ENCODE assay signal across 16 cellular contexts in genomic region chr6:51432481-51432880, GRCh38.
DNase-seq lines count a peak whose midpoint lies in the region; TF ChIP-seq lines count a peak whose summit lies in the region.
"Had no signal": no experiment of that assay in that cellular context is flagged by ENCODE, and none has a peak within 500 bp of the region (broad histone marks: within the 10 kb centered on the region; RNA-seq: fewer than 3 reads in every experiment).

No MANE protein-coding gene starts in this region.

- CTCF ChIA-PET in mammary epithelial cell (lab: Charles Lee; ENCODE audit: low non-redundant PET): no interaction called here
- CTCF ChIA-PET in Caco-2 (lab: Charles Lee): no interaction called here

- H3K27ac ChIP-seq in mammary epithelial cell (ENCODE audit: insufficient read depth, low read depth, low read length) (no peak overlapping the region), ascending aorta (no peak overlapping the region)
- H3K27ac ChIP-seq: C4-2B had no signal

- H3K9ac ChIP-seq in mammary epithelial cell (ENCODE audit: insufficient read depth, low read length): no peak overlapping the region

- no peak overlapping the region for H3K27ac Mint-ChIP-seq in Caco-2 (ENCODE audit: unreplicated experiment)
- H3K27ac Mint-ChIP-seq: CD4-positive, alpha-beta memory T cell; HFFc6; IgD-negative memory B cell had no signal

- H4K20me1 ChIP-seq in mammary epithelial cell (ENCODE audit: insufficient read depth, low read length): no peaks in the 10 kb centered on the region

- no peaks in the 10 kb centered on the region for H3K4me1 Mint-ChIP-seq in Caco-2 (ENCODE audit: low read depth, unreplicated experiment)
- H3K4me1 Mint-ChIP-seq: CD4-positive, alpha-beta memory T cell; IgD-negative memory B cell had no signal

- intact Hi-C loops in mammary epithelial cell (cut with micrococcal nuclease) (no loop called here), Caco-2 (cut with micrococcal nuclease; ENCODE audit: unreplicated experiment) (no loop called here), ascending aorta (cut with DNase I) (no loop called here)

- H3K36me3 Mint-ChIP-seq in Caco-2 (ENCODE audit: insufficient read depth, unreplicated experiment): no peaks in the 10 kb centered on the region
- H3K36me3 Mint-ChIP-seq: CD4-positive, alpha-beta memory T cell; IgD-negative memory B cell had no signal

- TF ChIP-seq CTCF in mammary epithelial cell (conservative IDR thresholded peaks at IDR 0.05 in 1 of 2, IDR thresholded peaks at IDR 0.05 in 1 of 2; ENCODE audit: extremely low read depth in 1 of 2, insufficient read depth in 1 of 2, low read depth in 1 of 2, low read length in 2 of 2): no peak
- no peak for TF ChIP-seq CTCF in Caco-2 (IDR thresholded peaks at IDR 0.05; ENCODE audit: insufficient read depth in 1 of 2, low read depth in 1 of 2, low read length in 1 of 2, severe bottlenecking in 1 of 2, unreplicated experiment in 1 of 2)
- no peak for TF ChIP-seq CTCF in ascending aorta (IDR thresholded peaks at IDR 0.05)

- peaks cover 2% of the 10 kb centered on the region for H3K27me3 Mint-ChIP-seq in Caco-2 (ENCODE audit: insufficient read depth, unreplicated experiment)
- H3K27me3 Mint-ChIP-seq: CD4-positive, alpha-beta memory T cell; IgD-negative memory B cell had no signal

- in situ Hi-C loops in mammary epithelial cell (cut with MboI; ENCODE audit: low sequenced_read_pairs in 2 of 2): no loop called here

- BruUV-seq in mammary epithelial cell (replicated peaks; lab: Mats Ljungman, UMichigan) (no TSS peak), Caco-2 (replicated peaks; lab: Mats Ljungman, UMichigan) (no TSS peak)

- DNase-seq in COLO829 (ENCODE audit: low spot score): peak; percentile 66
- peak; percentile 20 for DNase-seq in M059J (ENCODE audit: low read depth)
- peak; percentile 23 for DNase-seq in mammary epithelial cell
- DNase-seq in iris pigment epithelial cell (ENCODE audit: low read depth): peak; percentile 21
- no peak for DNase-seq in Caco-2
- DNase-seq in ascending aorta (ENCODE audit: low spot score in 2 of 2): no peak
- DNase-seq in GM03348 (ENCODE audit: low spot score): no peak
- DNase-seq: BE2C; CD4-positive, alpha-beta memory T cell; COR-L47; DND-41; GF-D8; HCEC 1CT; HFFc6 had no signal

- no peaks in the 10 kb centered on the region for H3K9me3 ChIP-seq in mammary epithelial cell (replicated peaks; ENCODE audit: insufficient read depth, low read length)
- no peaks in the 10 kb centered on the region for H3K9me3 ChIP-seq in Caco-2
- no peaks in the 10 kb centered on the region for H3K9me3 ChIP-seq in ascending aorta
- H3K9me3 ChIP-seq: BE2C had no signal

- H3K4me1 ChIP-seq in mammary epithelial cell (ENCODE audit: insufficient read depth, low read length): no peaks in the 10 kb centered on the region
- no peaks in the 10 kb centered on the region for H3K4me1 ChIP-seq in Caco-2
- H3K4me1 ChIP-seq in ascending aorta: no peaks in the 10 kb centered on the region
- H3K4me1 ChIP-seq: BE2C had no signal

- no peaks in the 10 kb centered on the region for H3K36me3 ChIP-seq in mammary epithelial cell (ENCODE audit: insufficient read depth, low read length)
- H3K36me3 ChIP-seq in Caco-2 (ENCODE audit: control insufficient read depth, insufficient read depth, low read length): no peaks in the 10 kb centered on the region
- no peaks in the 10 kb centered on the region for H3K36me3 ChIP-seq in ascending aorta
- H3K36me3 ChIP-seq: BE2C had no signal

- dilution Hi-C loops in mammary epithelial cell (cut with HindIII; ENCODE audit: low sequenced_read_pairs): no loop called here

- H3K4me3 ChIP-seq in mammary epithelial cell (replicated peaks in 1 of 3; ENCODE audit: insufficient read depth in 1 of 3, low read depth in 2 of 3, low read length in 3 of 3) (no peak overlapping the region), Caco-2 (ENCODE audit: low read depth, low read length) (no peak overlapping the region), ascending aorta (no peak overlapping the region)

- POLR2A ChIA-PET in Caco-2 (lab: Charles Lee): no interaction called here

- no peak overlapping the region for H2AFZ ChIP-seq in mammary epithelial cell (ENCODE audit: low read depth, low read length)

- H3K27me3 ChIP-seq in mammary epithelial cell (ENCODE audit: insufficient read depth, low read length) (no peaks in the 10 kb centered on the region), Caco-2 (replicated peaks; ENCODE audit: control insufficient read depth, insufficient read depth, low read length) (no peaks in the 10 kb centered on the region; the same call in 1 of the 2 replicates), ascending aorta (no peaks in the 10 kb centered on the region)
- H3K27me3 ChIP-seq: BE2C had no signal

- H3K79me2 ChIP-seq in mammary epithelial cell (ENCODE audit: insufficient read depth, low read length): no peaks in the 10 kb centered on the region

- no peaks in the 10 kb centered on the region for H3K9me3 Mint-ChIP-seq in Caco-2 (ENCODE audit: unreplicated experiment)

- H3K4me3 Mint-ChIP-seq in Caco-2 (ENCODE audit: unreplicated experiment): no peak overlapping the region
- H3K4me3 Mint-ChIP-seq: CD4-positive, alpha-beta memory T cell; HFFc6; IgD-negative memory B cell had no signal

- 35% methylated on average over 3 of the region's 3 CpGs for WGBS in mammary epithelial cell (ENCODE audit: low coverage, missing lambda C conversion rate)

- H3K4me2 ChIP-seq in mammary epithelial cell (ENCODE audit: insufficient read depth, low read depth, low read length): no peak overlapping the region

Comparison
In these comparisons a context has a peak if more than half of its experiments do, and no peak if none do; other contexts are left out.
1. DNase-seq: peak in COLO829 (single experiment), M059J (single experiment), mammary epithelial cell (single experiment) and iris pigment epithelial cell (single experiment); none in Caco-2 (0 of 2), ascending aorta (0 of 2) and GM03348 (single experiment).